7 cellular contexts compared by ENCODE assay signal in the genomic region with DNA sequence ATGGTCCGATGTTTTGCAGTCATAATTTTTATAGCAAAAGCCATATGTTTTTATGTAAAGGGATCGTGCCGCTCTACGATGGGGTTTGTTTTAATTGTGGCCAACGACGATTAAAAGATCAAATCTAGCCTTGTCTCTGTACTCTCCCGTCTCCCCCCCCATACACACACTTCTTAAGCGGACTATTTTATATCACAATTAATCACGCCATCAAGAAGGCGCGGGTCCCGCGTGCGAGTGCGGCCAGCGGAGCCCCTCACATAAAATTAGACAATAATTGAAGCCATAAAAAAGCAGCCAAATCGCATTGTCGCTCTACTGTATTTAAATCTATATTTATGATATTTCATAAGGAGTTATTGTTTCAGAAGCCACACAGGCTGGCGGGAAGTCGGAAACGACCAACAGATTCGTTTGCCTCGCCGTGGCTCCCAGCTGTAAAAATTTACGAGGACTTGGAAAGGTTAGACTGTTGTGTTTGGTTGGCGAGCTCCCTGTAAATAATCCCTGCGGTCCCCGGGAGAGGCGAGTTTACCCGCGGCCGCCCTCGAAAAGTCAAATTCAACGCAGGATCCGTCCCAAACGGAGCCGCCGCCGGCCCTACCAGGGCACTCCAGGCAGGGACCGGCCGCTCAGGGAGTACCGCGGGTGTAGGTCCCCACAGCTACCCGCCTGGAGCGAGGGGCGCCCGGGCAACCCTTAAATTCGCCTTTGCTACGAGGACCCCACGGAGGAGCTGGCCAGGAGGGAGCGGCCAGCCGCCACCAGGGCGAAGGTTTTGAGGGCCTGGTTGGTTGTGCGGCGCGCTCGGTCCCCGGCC. TPM values are rescaled to one million over a fixed set of nuclear protein-coding genes. Genes with fewer than 3 reads are reported as not detected.
DNase-seq lines count a peak whose midpoint lies in the region; ATAC-seq and TF ChIP-seq lines count a peak whose summit lies in the region.

No MANE protein-coding gene starts in this region.

- H3K27ac ChIP-seq in left ventricle myocardium inferior (replicated peaks), result no peak overlapping the region
- H3K27ac ChIP-seq in spleen, result peak overlapping the region in 4 of 8 donors; percentile 32 to 73 (median 51)

- TF ChIP-seq CTCF in left ventricle myocardium inferior (IDR thresholded peaks at IDR 0.05; ENCODE audit: borderline replicate concordance), result no peak
- TF ChIP-seq CTCF in spleen (IDR thresholded peaks at IDR 0.05 in 8 of 11, conservative IDR thresholded peaks at IDR 0.05 in 3 of 11), result no peak

- peaks cover 17% of the 10 kb centered on the region for H3K4me1 Mint-ChIP-seq in T-helper 17 cell

- 3 to 8% (median 5%) methylated on average over 39 to 58 of the region's 58 CpGs for WGBS in spleen, 5 donors

- peak overlapping the region; percentile 70 for H3K4me3 ChIP-seq in HAP-1
- H3K4me3 ChIP-seq in left ventricle myocardium inferior, result peak overlapping the region; percentile 54
- peak overlapping the region in 7 of 8 donors; percentile 32 to 65 (median 41) for H3K4me3 ChIP-seq in spleen

- DNase-seq in HAP-1 (ENCODE audit: low spot score in 2 of 2), result peak; percentile 73 to 76
- no peak for DNase-seq in T-helper 17 cell
- DNase-seq in left ventricle myocardium inferior, result no peak
- DNase-seq in spleen, result peak; percentile 30
- no peak for DNase-seq in NCI-H1694 treated with DMSO at 0.1 percent for 48 hours (lab: John Stamatoyannopoulos, UW)
- DNase-seq in head of caudate nucleus, result no peak

- H3K27me3 ChIP-seq in HAP-1 (ENCODE audit: low read depth), result no peaks in the 10 kb centered on the region
- peaks cover 100% of the 10 kb centered on the region for H3K27me3 ChIP-seq in left ventricle myocardium inferior (ENCODE audit: low read depth)
- peaks cover 33 to 100% (median 95%) of the 10 kb centered on the region in 7 donors for H3K27me3 ChIP-seq in spleen (replicated peaks in 1 of 7)

- intact Hi-C loops in left ventricle myocardium inferior (cut with micrococcal nuclease) (no loop called here), spleen (cut with DNase I; ENCODE audit: low total_unique reads) (loop anchor here (10.0 kb wide), 1 partner anchor 1301 kb away; no protein-coding TSS in a partner anchor), head of caudate nucleus (cut with DNase I) (loop anchor here (10.0 kb wide), 1 partner anchor 1301 kb away; no protein-coding TSS in a partner anchor)

- peaks cover 2% of the 10 kb centered on the region for H3K36me3 Mint-ChIP-seq in T-helper 17 cell (ENCODE audit: low read depth)

- H3K4me3 Mint-ChIP-seq in T-helper 17 cell, result peak overlapping the region; percentile 74

- H3K4me1 ChIP-seq in HAP-1, result 0 out of 2 replicates have a peak, but pooled peaks cover 3% of the 10 kb centered on the region
- H3K4me1 ChIP-seq in left ventricle myocardium inferior, result peaks cover 46% of the 10 kb centered on the region
- H3K4me1 ChIP-seq in spleen, result peaks cover 19 to 87% (median 60%) of the 10 kb centered on the region in 6 donors

- no peak for TF ChIP-seq POLR2A in spleen (IDR thresholded peaks at IDR 0.05)

- ATAC-seq in T-helper 17 cell (no peak), GM21576 (IDR thresholded peaks at IDR 0.05; ENCODE audit: unreplicated experiment) (no peak)

- peaks cover 76% of the 10 kb centered on the region for H3K27me3 Mint-ChIP-seq in T-helper 17 cell

- H3K9me3 ChIP-seq in HAP-1 (no peaks in the 10 kb centered on the region), T-helper 17 cell (ENCODE audit: control insufficient read depth, low read length, poor library complexity, severe bottlenecking) (no peaks in the 10 kb centered on the region), left ventricle myocardium inferior (replicated peaks) (no peaks in the 10 kb centered on the region), spleen (peaks cover 0 to 15% (median 0%) of the 10 kb centered on the region in 8 donors)

- H3K27ac Mint-ChIP-seq in T-helper 17 cell, result peak overlapping the region; percentile 93

- H3K36me3 ChIP-seq in HAP-1 (replicated peaks) (peaks cover 48% of the 10 kb centered on the region), left ventricle myocardium inferior (no peaks in the 10 kb centered on the region), spleen (no peaks in the 10 kb centered on the region)

- in situ Hi-C loops in HAP-1 (cut with MboI; ENCODE audit: low sequenced_read_pairs), result loop anchor here (25.0 kb wide), 1 partner anchor 954 kb away; a partner anchor contains a TSS

RNA-seq across cellular contexts. Expression of a gene that starts 0.5 kb away (rescaled TPM):
- total RNA-seq in T-helper 17 cell (not detected), left ventricle myocardium inferior (not detected), spleen (1 to 10 TPM in 5 of 7 donors, under 1 TPM in 2; 0.51 to 3.0 (median 1.2) TPM)
- polyA plus RNA-seq in spleen, result under 1 TPM; 0.46 to 0.54 (median 0.48) TPM

RNA-seq across cellular contexts. Expression of a gene that starts 8.3 kb away (rescaled TPM):
- total RNA-seq in T-helper 17 cell, result not detected
- total RNA-seq in left ventricle myocardium inferior, result not detected
- total RNA-seq in spleen, result under 1 TPM in 3 of 7 donors, not detected in 4; 0.13 to 0.72 (median 0.56) TPM
- under 1 TPM; 0.05 to 0.22 (median 0.19) TPM for polyA plus RNA-seq in spleen

RNA-seq across cellular contexts. Expression of a gene that starts 9.4 kb away (rescaled TPM):
- total RNA-seq in T-helper 17 cell (not detected), left ventricle myocardium inferior (0.36 TPM), spleen (1 to 10 TPM; 1.0 to 8.0 (median 2.6) TPM)
- 1 to 10 TPM in 1 of 3 donors, under 1 TPM in 2; 0.55 to 1.4 (median 0.80) TPM for polyA plus RNA-seq in spleen

RNA-seq across cellular contexts. Expression of a gene that starts 13.5 kb away (rescaled TPM):
- total RNA-seq in T-helper 17 cell (not detected), left ventricle myocardium inferior (not detected), spleen (1 to 10 TPM in 5 of 7 donors, under 1 TPM in 2; 0.51 to 6.1 (median 2.2) TPM)
- 1 to 10 TPM in 1 of 3 donors, under 1 TPM in 2; 0.57 to 1.4 (median 0.62) TPM for polyA plus RNA-seq in spleen

RNA-seq across cellular contexts. Expression of a gene that starts 18.3 kb away (rescaled TPM):
- not detected for total RNA-seq in T-helper 17 cell
- not detected for total RNA-seq in left ventricle myocardium inferior
- total RNA-seq in spleen, result 1 to 10 TPM in 5 of 7 donors, under 1 TPM in 2; 0.38 to 2.0 (median 1.4) TPM
- under 1 TPM in 1 of 3 donors, not detected in 2; 0.26 TPM for polyA plus RNA-seq in spleen

Comparison
In these comparisons a context has a peak if more than half of its experiments do, and no peak if none do; other contexts are left out.
1. DNase-seq: peak in HAP-1 (2 of 2) and spleen (single experiment); none in T-helper 17 cell (0 of 3), left ventricle myocardium inferior (single experiment), NCI-H1694 treated with DMSO at 0.1 percent for 48 hours (single experiment) and head of caudate nucleus (0 of 42).
2. Peak in every context shown above with its lines, with median percentiles within 50 percentile points of each other: H3K4me3 ChIP-seq.